In the genomic region with DNA sequence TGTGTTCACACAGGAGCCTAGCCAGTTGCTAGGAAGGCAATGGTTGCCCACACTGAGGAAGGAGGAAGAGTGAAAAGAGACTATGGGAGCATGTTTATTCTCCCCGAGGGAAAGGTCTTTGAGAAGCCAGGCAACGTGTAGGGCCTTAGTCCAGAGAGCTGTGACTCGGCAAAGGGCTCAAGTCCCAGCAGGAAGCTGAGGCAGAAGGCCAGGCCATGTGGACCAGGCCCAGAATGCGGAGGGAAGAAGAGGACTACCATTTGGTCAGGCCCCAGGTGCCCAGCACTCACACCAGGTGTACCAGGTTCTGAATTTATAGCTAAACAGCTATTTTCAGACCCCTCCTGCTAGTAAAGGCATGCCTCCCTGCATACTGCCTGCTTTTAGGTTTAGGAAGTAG, we compare ENCODE assay signal across 12 cellular contexts.
A peak's percentile ranks its signal among the peaks of the same experiment; 100 is the strongest.
DNase-seq lines count a peak whose midpoint lies in the region; ATAC-seq, FAIRE-seq and TF ChIP-seq lines count a peak whose summit lies in the region.
"Had no signal": no experiment of that assay in that cellular context is flagged by ENCODE, and none has a peak within 500 bp of the region (broad histone marks: within the 10 kb centered on the region; RNA-seq: fewer than 3 reads in every experiment).

No MANE protein-coding gene starts in this region.

- no peak overlapping the region for H3K18ac ChIP-seq in H1 (ENCODE audit: extremely low read depth, low read length)

- H3K27me3 ChIP-seq in H1 (replicated peaks in 1 of 4; ENCODE audit: control insufficient read depth in 3 of 4, extremely low read depth in 1 of 4, insufficient read depth in 3 of 4, low read length in 3 of 4) (no peaks in the 10 kb centered on the region), thoracic aorta (replicated peaks; ENCODE audit: insufficient read depth) (no peaks in the 10 kb centered on the region)

- peak; percentile 7 for DNase-seq in activated naive CD4-positive, alpha-beta T cell treated with anti-CD3 and anti-CD28 coated beads for 36 hours
- DNase-seq in activated naive CD4-positive, alpha-beta T cell (lab: John Stamatoyannopoulos, UW) = no peak
- DNase-seq in T-helper 9 cell (peak; percentile 1), H1 (ENCODE audit: low read depth in 1 of 2, low spot score in 2 of 2) (no peak), thoracic aorta (ENCODE audit: low spot score) (no peak), NCI-H748 treated with DMSO at 0.1 percent for 48 hours (lab: John Stamatoyannopoulos, UW) (no peak), nucleus accumbens (lab: John Stamatoyannopoulos, UW) (no peak)
- DNase-seq: effector CD8-positive, alpha-beta T cell; head of caudate nucleus; NCI-H1436 had no signal

- H3K9me3 ChIP-seq in H1 (ENCODE audit: insufficient read depth in 2 of 2, low read depth in 1 of 2, low read length in 1 of 2) = peaks cover 4% of the 10 kb centered on the region in 2 experiments; a peak in 2 of 4 replicates
- no peaks in the 10 kb centered on the region for H3K9me3 ChIP-seq in thoracic aorta

- H3K4me1 ChIP-seq in H1 (replicated peaks in 1 of 4; ENCODE audit: control insufficient read depth in 3 of 4, insufficient read depth in 4 of 4, low read length in 3 of 4) = peaks cover 0 to 5% (median 2%) of the 10 kb centered on the region in 4 experiments; a peak in 3 of 7 replicates
- H3K4me1 ChIP-seq in thoracic aorta (ENCODE audit: control insufficient read depth in 1 of 2, low read depth in 2 of 2) = peaks cover 15 to 30% of the 10 kb centered on the region in 2 donors

- H2AFZ ChIP-seq in H1 (ENCODE audit: low read length) = peak overlapping the region; percentile 98

- H4K91ac ChIP-seq in H1 (replicated peaks; ENCODE audit: insufficient read length, low read length) = no peak overlapping the region

- no peak for TF ChIP-seq POLR2A in H1 (IDR thresholded peaks at IDR 0.05; ENCODE audit: control extremely low read depth in 1 of 2, low read depth in 2 of 2, low read length in 2 of 2)

- TF ChIP-seq CTCF in H1 (IDR thresholded peaks at IDR 0.05; ENCODE audit: control extremely low read depth in 1 of 3, insufficient read depth in 1 of 3, low read depth in 1 of 3, low read length in 3 of 3) = no peak
- no peak for TF ChIP-seq CTCF in thoracic aorta (IDR thresholded peaks at IDR 0.05)

- peak overlapping the region; percentile 31 for H3K4me3 Mint-ChIP-seq in activated naive CD4-positive, alpha-beta T cell treated with anti-CD3 and anti-CD28 coated beads for 36 hours

- no peak for TF ChIP-seq EP300 in H1 (IDR thresholded peaks at IDR 0.05; ENCODE audit: borderline replicate concordance in 1 of 2, low read depth in 2 of 2, low read length in 2 of 2)

- no peak for FAIRE-seq in H1 (lab: Jason Lieb, UNC)

- H2BK120ac ChIP-seq in H1 (replicated peaks; ENCODE audit: low read depth, low read length) = no peak overlapping the region

- H3K27ac Mint-ChIP-seq in activated naive CD4-positive, alpha-beta T cell treated with anti-CD3 and anti-CD28 coated beads for 36 hours = peak overlapping the region; percentile 68

- no peaks in the 10 kb centered on the region for H3K36me3 Mint-ChIP-seq in activated naive CD4-positive, alpha-beta T cell treated with anti-CD3 and anti-CD28 coated beads for 36 hours (ENCODE audit: low read depth)

- CTCF ChIA-PET in activated naive CD4-positive, alpha-beta T cell treated with anti-CD3 and anti-CD28 coated beads for 36 hours (lab: Charles Lee) = no interaction called here
- CTCF ChIA-PET in H1 (lab: Charles Lee; ENCODE audit: partially characterized antibody) = no interaction called here

- WGBS in H1 (ENCODE audit: extremely low coverage in 1 of 2, insufficient coverage in 1 of 2, insufficient read length in 1 of 2, insufficient replicate concordance in 2 of 2, low coverage in 1 of 2, low lambda C conversion rate in 2 of 2, missing lambda C conversion rate in 1 of 2), 2 experiments = 90% methylated on average over 4 of the region's 4 CpGs; no CpG with 5 or more reads in 1 of the 2 experiments

- no peaks in the 10 kb centered on the region for H3K79me1 ChIP-seq in H1 (ENCODE audit: low read depth, low read length)

- H4K5ac ChIP-seq in H1 (ENCODE audit: insufficient read length, low read depth, low read length) = no peak overlapping the region

- H3K14ac ChIP-seq in H1 (ENCODE audit: insufficient read length) = no peak overlapping the region

- no peak overlapping the region for H2BK15ac ChIP-seq in H1 (ENCODE audit: low read length)

- H2BK12ac ChIP-seq in H1 (ENCODE audit: low read depth, low read length) = no peak overlapping the region

- ATAC-seq in thoracic aorta (ENCODE audit: insufficient number of reproducible peaks, low FRiP score, low read depth) (no peak), GM18868 (IDR thresholded peaks at IDR 0.05; ENCODE audit: unreplicated experiment) (no peak)

- no peak overlapping the region for H2AK5ac ChIP-seq in H1 (ENCODE audit: low read depth, low read length)

- no peaks in the 10 kb centered on the region for H3K79me2 ChIP-seq in H1 (ENCODE audit: control insufficient read depth in 1 of 2, insufficient read depth in 2 of 2, low read length in 2 of 2)

- no peak overlapping the region for H4K8ac ChIP-seq in H1 (ENCODE audit: extremely low read depth, insufficient read depth, low read length)

- H3K9ac ChIP-seq in H1 (replicated peaks in 1 of 4; ENCODE audit: extremely low read depth in 1 of 4, low read depth in 3 of 4, low read length in 3 of 4) = no peak overlapping the region

- POLR2A ChIA-PET in H1 (lab: Charles Lee; ENCODE audit: partially characterized antibody) = interaction anchor here (0.7 kb wide), 1 partner anchor 188 kb away, joined by 3 read pairs; no protein-coding TSS in a partner anchor

- no peak overlapping the region for H3K4me3 ChIP-seq in H1 (ENCODE audit: extremely low read depth in 1 of 4, insufficient read depth in 2 of 4, low read depth in 3 of 4, low read length in 4 of 4)
- peak overlapping the region; percentile 8 for H3K4me3 ChIP-seq in thoracic aorta
- H3K4me3 ChIP-seq: lung had no signal

- peaks cover 20% of the 10 kb centered on the region for H3K4me1 Mint-ChIP-seq in activated naive CD4-positive, alpha-beta T cell treated with anti-CD3 and anti-CD28 coated beads for 36 hours (ENCODE audit: low read depth)

- H2BK20ac ChIP-seq in H1 (ENCODE audit: low read length) = no peak overlapping the region

- H4K20me1 ChIP-seq in H1 (replicated peaks in 1 of 2; ENCODE audit: control insufficient read depth in 1 of 2, insufficient read depth in 2 of 2, low read length in 2 of 2) = no peaks in the 10 kb centered on the region

- H3K9me3 Mint-ChIP-seq in activated naive CD4-positive, alpha-beta T cell treated with anti-CD3 and anti-CD28 coated beads for 36 hours = peaks cover 5% of the 10 kb centered on the region

- no peak overlapping the region for H3K27ac ChIP-seq in H1 (ENCODE audit: low read depth, low read length)
- H3K27ac ChIP-seq in thoracic aorta = peak overlapping the region; percentile 74 to 82

- intact Hi-C loops in activated naive CD4-positive, alpha-beta T cell treated with anti-CD3 and anti-CD28 coated beads for 36 hours (cut with micrococcal nuclease) = loop anchor here (2.0 to 5.0 kb wide), 2 partner anchors 57 to 139 kb away; a partner anchor contains a TSS

- H3K36me3 ChIP-seq in H1 (ENCODE audit: control insufficient read depth in 2 of 4, insufficient read depth in 4 of 4, low read length in 3 of 4) (no peaks in the 10 kb centered on the region), thoracic aorta (no peaks in the 10 kb centered on the region)

- no peak overlapping the region for H3K4ac ChIP-seq in H1 (replicated peaks; ENCODE audit: insufficient read length, low read depth, low read length)

- 0 out of 2 replicates have a peak overlapping the region, but pooled peaks have one; percentile 4 for H2BK5ac ChIP-seq in H1 (ENCODE audit: low read depth, low read length)

- no peak overlapping the region for H3K4me2 ChIP-seq in H1 (ENCODE audit: insufficient read depth in 1 of 2, low read depth in 2 of 2, low read length in 2 of 2)

- no peaks in the 10 kb centered on the region for H3K27me3 Mint-ChIP-seq in activated naive CD4-positive, alpha-beta T cell treated with anti-CD3 and anti-CD28 coated beads for 36 hours (ENCODE audit: low read depth)

- no peaks in the 10 kb centered on the region for H3K23me2 ChIP-seq in H1 (ENCODE audit: low read depth, low read length)

- H3K56ac ChIP-seq in H1 (replicated peaks; ENCODE audit: insufficient read length, low read depth, low read length) = no peak overlapping the region

- no peak overlapping the region for H3K23ac ChIP-seq in H1 (ENCODE audit: insufficient read length)

- no peak for TF ChIP-seq RAD21 in H1 (IDR thresholded peaks at IDR 0.05 in 1 of 2, conservative IDR thresholded peaks at IDR 0.05 in 1 of 2; ENCODE audit: low read depth in 2 of 2, low read length in 2 of 2)

TF ChIP-seq in H1, 55 proteins besides CTCF, POLR2A, EP300 and RAD21:
- TF ChIP-seq, protein P1, sequence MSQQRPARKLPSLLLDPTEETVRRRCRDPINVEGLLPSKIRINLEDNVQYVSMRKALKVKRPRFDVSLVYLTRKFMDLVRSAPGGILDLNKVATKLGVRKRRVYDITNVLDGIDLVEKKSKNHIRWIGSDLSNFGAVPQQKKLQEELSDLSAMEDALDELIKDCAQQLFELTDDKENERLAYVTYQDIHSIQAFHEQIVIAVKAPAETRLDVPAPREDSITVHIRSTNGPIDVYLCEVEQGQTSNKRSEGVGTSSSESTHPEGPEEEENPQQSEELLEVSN (IDR thresholded peaks at IDR 0.05) = peak; percentile 50; the same call in 1 of the 2 replicates
- TF ChIP-seq GTF2F1 (IDR thresholded peaks at IDR 0.05; ENCODE audit: borderline replicate concordance, low read depth, low read length) = no peak

Comparison
In these comparisons a context has a peak if more than half of its experiments do, and no peak if none do; other contexts are left out.
1. DNase-seq: peak in activated naive CD4-positive, alpha-beta T cell treated with anti-CD3 and anti-CD28 coated beads for 36 hours (single experiment) and T-helper 9 cell (single experiment); none in activated naive CD4-positive, alpha-beta T cell (0 of 4), H1 (0 of 2), thoracic aorta (single experiment), NCI-H748 treated with DMSO at 0.1 percent for 48 hours (single experiment) and nucleus accumbens (0 of 56).